ENCODE assay signal across 17 cellular contexts in genomic region chr17:50972579-50972978, GRCh38.
"Had no signal": no experiment of that assay in that cellular context is flagged by ENCODE, and none has a peak within 500 bp of the region (broad histone marks: within the 10 kb centered on the region; RNA-seq: fewer than 3 reads in every experiment).

No MANE protein-coding gene starts in this region.

- H3K27me3 ChIP-seq: ascending aorta, breast epithelium, heart left ventricle had no signal

- H3K4me3 ChIP-seq: ascending aorta, breast epithelium, heart left ventricle had no signal

- DNase-seq: activated CD4-positive, alpha-beta T cell treated with anti-CD3 and anti-CD28 coated beads, Interleukin-2, amount 50 U/mL, for 1 hour; activated CD8-positive, alpha-beta memory T cell treated with anti-CD3 and anti-CD28 coated beads for 24 hours; activated naive CD4-positive, alpha-beta T cell treated with anti-CD3 and anti-CD28 coated beads for 36 hours; activated naive CD8-positive, alpha-beta T cell treated with anti-CD3 and anti-CD28 coated beads, Interleukin-2, amount 50 U/mL, for 24 hours; effector memory CD4-positive, alpha-beta T cell; foreskin melanocyte; heart left ventricle; left cardiac atrium; mammary epithelial cell; naive thymus-derived CD4-positive, alpha-beta T cell; stimulated activated CD4-positive, alpha-beta T cell treated with anti-CD3 and anti-CD28 coated beads, Interleukin-12 subunit alpha, Interleukin-12 subunit beta, amount 100 ng/mL, for 4 hours; stimulated activated CD4-positive, alpha-beta T cell treated with anti-CD3 and anti-CD28 coated beads, Interleukin-2, amount 100 ng/mL, for 24 hours had no signal

- ATAC-seq: activated naive CD8-positive, alpha-beta T cell treated with anti-CD3 and anti-CD28 coated beads, Interleukin-2, amount 50 U/mL, for 24 hours; left cardiac atrium; naive thymus-derived CD4-positive, alpha-beta T cell had no signal

- H3K9me3 ChIP-seq: ascending aorta, breast epithelium, heart left ventricle had no signal

- H3K4me1 ChIP-seq: breast epithelium, parathyroid adenoma had no signal

- H3K4me3 Mint-ChIP-seq: activated naive CD4-positive, alpha-beta T cell treated with anti-CD3 and anti-CD28 coated beads for 36 hours; activated naive CD8-positive, alpha-beta T cell treated with anti-CD3 and anti-CD28 coated beads, Interleukin-2, amount 50 U/mL, for 24 hours; dendritic cell treated with granulocyte-macrophage colony-stimulating factor and Interleukin-4, amounts not matched to agents 40 ng/mL and 50 ng/mL, for 4 days; naive thymus-derived CD4-positive, alpha-beta T cell; T-helper 1 cell treated with Interleukin-12 subunit alpha and Interleukin-12 subunit beta and Interleukin-4 antibody, amounts not matched to agents 30 μg/mL and 1 μg/mL, for 36 hours had no signal

- H3K27ac ChIP-seq: ascending aorta, breast epithelium, heart left ventricle, parathyroid adenoma had no signal

- H3K36me3 ChIP-seq: breast epithelium had no signal

- H3K27me3 Mint-ChIP-seq: activated naive CD8-positive, alpha-beta T cell treated with anti-CD3 and anti-CD28 coated beads, Interleukin-2, amount 50 U/mL, for 24 hours; dendritic cell treated with granulocyte-macrophage colony-stimulating factor and Interleukin-4, amounts not matched to agents 40 ng/mL and 50 ng/mL, for 4 days; naive thymus-derived CD4-positive, alpha-beta T cell had no signal

- H3K9ac ChIP-seq: parathyroid adenoma had no signal

- H3K9me3 Mint-ChIP-seq: activated naive CD4-positive, alpha-beta T cell treated with anti-CD3 and anti-CD28 coated beads for 36 hours; activated naive CD8-positive, alpha-beta T cell treated with anti-CD3 and anti-CD28 coated beads, Interleukin-2, amount 50 U/mL, for 24 hours; dendritic cell treated with granulocyte-macrophage colony-stimulating factor and Interleukin-4, amounts not matched to agents 40 ng/mL and 50 ng/mL, for 4 days; naive thymus-derived CD4-positive, alpha-beta T cell; T-helper 1 cell treated with Interleukin-12 subunit alpha and Interleukin-12 subunit beta and Interleukin-4 antibody, amounts not matched to agents 30 μg/mL and 1 μg/mL, for 36 hours had no signal

- H3K27ac Mint-ChIP-seq: activated naive CD8-positive, alpha-beta T cell treated with anti-CD3 and anti-CD28 coated beads, Interleukin-2, amount 50 U/mL, for 24 hours; dendritic cell treated with granulocyte-macrophage colony-stimulating factor and Interleukin-4, amounts not matched to agents 40 ng/mL and 50 ng/mL, for 4 days; T-helper 1 cell treated with Interleukin-12 subunit alpha and Interleukin-12 subunit beta and Interleukin-4 antibody, amounts not matched to agents 30 μg/mL and 1 μg/mL, for 36 hours had no signal
